ENCODE assay signal across 27 cellular contexts in genomic region chr5:119076080-119076479, GRCh38. TPM values are rescaled to one million over a fixed set of nuclear protein-coding genes. Genes with fewer than 3 reads are reported as not detected.
DNase-seq lines count a peak whose midpoint lies in the region; ATAC-seq and TF ChIP-seq lines count a peak whose summit lies in the region.
"Had no signal": no experiment of that assay in that cellular context is flagged by ENCODE, and none has a peak within 500 bp of the region (broad histone marks: within the 10 kb centered on the region; RNA-seq: fewer than 3 reads in every experiment).

No MANE protein-coding gene starts in this region.

- H3K27me3 Mint-ChIP-seq in mesothelial cell of epicardium (ENCODE audit: low read depth) (no peaks in the 10 kb centered on the region), glutamatergic neuron (ENCODE audit: unreplicated experiment) (no peaks in the 10 kb centered on the region)
- H3K27me3 Mint-ChIP-seq: activated CD4-positive, alpha-beta memory T cell treated with anti-CD3 and anti-CD28 coated beads, Interleukin-2, amount 10 ng/mL, durations not matched to agents 7 days and 5 days; progenitor cell of endocrine pancreas had no signal

- H3K4me3 ChIP-seq in DND-41 (ENCODE audit: low read depth in 1 of 2, low read length in 2 of 2) (no peak overlapping the region), HEK293 (ENCODE audit: low read depth, low read length) (no peak overlapping the region)
- H3K4me3 ChIP-seq: BLaER1 treated with 17β-estradiol and CSF1 and Interleukin-3, amounts not matched to agents 10 nM and 100 nM; lower lobe of right lung; right lobe of liver; suprapubic skin; upper lobe of right lung had no signal

- H3K9ac ChIP-seq in DND-41 (ENCODE audit: low read depth, low read length) = no peak overlapping the region
- H3K9ac ChIP-seq: BLaER1 treated with 17β-estradiol and CSF1 and Interleukin-3, amounts not matched to agents 10 nM and 100 nM had no signal

- TF ChIP-seq CTCF in DND-41 (IDR thresholded peaks at IDR 0.05; ENCODE audit: borderline replicate concordance, extremely low read depth, low read length, poor library complexity, severe bottlenecking) (no peak), HEK293 (tag by site-specific recombination; IDR thresholded peaks at IDR 0.05) (no peak), VCaP (conservative IDR thresholded peaks at IDR 0.05) (no peak), mesothelial cell of epicardium (IDR thresholded peaks at IDR 0.05; ENCODE audit: unreplicated experiment) (no peak), glutamatergic neuron (IDR thresholded peaks at IDR 0.05; ENCODE audit: partially characterized antibody, unreplicated experiment) (no peak)

- H3K4me1 Mint-ChIP-seq in mesothelial cell of epicardium = peaks cover 60% of the 10 kb centered on the region
- H3K4me1 Mint-ChIP-seq in glutamatergic neuron (ENCODE audit: low read depth, unreplicated experiment) = peaks cover 8% of the 10 kb centered on the region

- no peak overlapping the region for H3K4me3 Mint-ChIP-seq in mesothelial cell of epicardium
- no peak overlapping the region for H3K4me3 Mint-ChIP-seq in glutamatergic neuron (ENCODE audit: unreplicated experiment)
- H3K4me3 Mint-ChIP-seq: activated CD4-positive, alpha-beta memory T cell treated with anti-CD3 and anti-CD28 coated beads, Interleukin-2, amount 10 ng/mL, durations not matched to agents 7 days and 5 days had no signal

- CTCF ChIA-PET in HEK293 (lab: Yijun Ruan, JAX) = interaction anchor here (0.7 kb wide), 1 partner anchor 215 kb away, joined by 3 read pairs; no protein-coding TSS in a partner anchor

- H3K27me3 ChIP-seq in DND-41 (ENCODE audit: insufficient read depth, low read length, poor library complexity) = no peaks in the 10 kb centered on the region
- H3K27me3 ChIP-seq: BLaER1 treated with 17β-estradiol and CSF1 and Interleukin-3, amounts not matched to agents 10 nM and 100 nM; neutrophil; right lobe of liver; suprapubic skin; upper lobe of right lung had no signal

- H3K27ac ChIP-seq in DND-41 (ENCODE audit: low read length) = no peak overlapping the region; the same call in 1 of the 2 replicates
- H3K27ac ChIP-seq in HEK293 (ENCODE audit: extremely low read depth, low read depth, low read length) = no peak overlapping the region
- peak overlapping the region; percentile 95 for H3K27ac ChIP-seq in VCaP
- H3K27ac ChIP-seq: BLaER1 treated with 17β-estradiol and CSF1 and Interleukin-3, amounts not matched to agents 10 nM and 100 nM; HL-60; lower lobe of right lung; neutrophil; right lobe of liver; suprapubic skin; upper lobe of right lung had no signal

- POLR2A ChIA-PET in HEK293 (lab: Yijun Ruan, JAX) = no interaction called here

- DNase-seq in DND-41 (no peak), mesothelial cell of epicardium (ENCODE audit: low spot score in 2 of 2, unreplicated experiment in 2 of 2) (no peak), glutamatergic neuron (no peak), GDM1 (lab: John Stamatoyannopoulos, UW) (no peak)
- no peak for DNase-seq in activated CD4-positive, alpha-beta T cell treated with anti-CD3 and anti-CD28 coated beads for 48 hours
- DNase-seq: activated CD4-positive, alpha-beta memory T cell treated with anti-CD3 and anti-CD28 coated beads, Interleukin-2, amount 10 ng/mL, durations not matched to agents 7 days and 5 days; activated gamma-delta T cell; amygdala; COR-L47; effector CD4-positive, alpha-beta T cell; erythroblast; lower lobe of right lung; NCI-H1105; NCI-H187 treated with DMSO at 0.1 percent for 48 hours; NCI-H526; right lobe of liver; stimulated activated CD4-positive, alpha-beta T cell treated with anti-CD3 and anti-CD28 coated beads, Interleukin-2, amount 100 ng/mL, for 48 hours; upper lobe of right lung had no signal

- peak overlapping the region; percentile 77 for H3K27ac Mint-ChIP-seq in mesothelial cell of epicardium
- no peak overlapping the region for H3K27ac Mint-ChIP-seq in glutamatergic neuron (ENCODE audit: unreplicated experiment)
- H3K27ac Mint-ChIP-seq: activated CD4-positive, alpha-beta memory T cell treated with anti-CD3 and anti-CD28 coated beads, Interleukin-2, amount 10 ng/mL, durations not matched to agents 7 days and 5 days; progenitor cell of endocrine pancreas had no signal

- H3K36me3 ChIP-seq in DND-41 (ENCODE audit: insufficient read depth, low read length) (no peaks in the 10 kb centered on the region; the same call in 1 of the 2 replicates), HEK293 (ENCODE audit: control insufficient read depth in 2 of 2, insufficient read depth in 1 of 2, low read length in 2 of 2) (no peaks in the 10 kb centered on the region)
- H3K36me3 ChIP-seq: lower lobe of right lung, neutrophil, right lobe of liver, suprapubic skin, upper lobe of right lung had no signal

- H3K9me3 ChIP-seq in DND-41 (ENCODE audit: insufficient read depth, low read length, severe bottlenecking) (no peaks in the 10 kb centered on the region), HEK293 (ENCODE audit: control insufficient read depth, insufficient read depth, low read depth, low read length) (no peaks in the 10 kb centered on the region)
- H3K9me3 ChIP-seq: BLaER1 treated with 17β-estradiol and CSF1 and Interleukin-3, amounts not matched to agents 10 nM and 100 nM; lower lobe of right lung; neutrophil; right lobe of liver; suprapubic skin; upper lobe of right lung had no signal

- peaks cover 100% of the 10 kb centered on the region for H3K79me2 ChIP-seq in DND-41 (ENCODE audit: insufficient read depth, low read length)

- ATAC-seq in DND-41 (ENCODE audit: insufficient read depth, low read depth) = no peak
- ATAC-seq: activated CD4-positive, CD25-positive, alpha-beta regulatory T cell treated with anti-CD3 and anti-CD28 coated beads, Interleukin-2, amount 50 U/mL, for 24 hours; HepG2; lower lobe of right lung; right lobe of liver; upper lobe of right lung had no signal

- H3K36me3 Mint-ChIP-seq in mesothelial cell of epicardium (no peaks in the 10 kb centered on the region), glutamatergic neuron (ENCODE audit: unreplicated experiment) (no peaks in the 10 kb centered on the region)

- no peak overlapping the region for H2AFZ ChIP-seq in DND-41 (ENCODE audit: low read depth, low read length)

- 0 out of 2 replicates have a peak overlapping the region, but pooled peaks have one; percentile 29 for H3K4me2 ChIP-seq in DND-41 (ENCODE audit: insufficient read depth, low read length)

- H3K9me3 Mint-ChIP-seq in mesothelial cell of epicardium (no peaks in the 10 kb centered on the region), glutamatergic neuron (ENCODE audit: unreplicated experiment) (no peaks in the 10 kb centered on the region)
- H3K9me3 Mint-ChIP-seq: activated CD4-positive, alpha-beta memory T cell treated with anti-CD3 and anti-CD28 coated beads, Interleukin-2, amount 10 ng/mL, durations not matched to agents 7 days and 5 days had no signal

- H3K4me1 ChIP-seq in DND-41 (ENCODE audit: insufficient read depth, low read length) = peaks cover 53% of the 10 kb centered on the region
- H3K4me1 ChIP-seq in HEK293 (ENCODE audit: control insufficient read depth, insufficient read depth, low read length) = peaks cover 26% of the 10 kb centered on the region

- H4K20me1 ChIP-seq in DND-41 (ENCODE audit: insufficient read depth, low read length) = no peaks in the 10 kb centered on the region; the same call in 1 of the 2 replicates

TF ChIP-seq in HEK293, 187 proteins besides CTCF, POLR2A, EP300 and RAD21:
- peak; percentile 46 for TF ChIP-seq PRDM1 (tag by site-specific recombination; IDR thresholded peaks at IDR 0.05)
- peak; percentile 79 for TF ChIP-seq SP7 (tag by site-specific recombination; IDR thresholded peaks at IDR 0.05)
- TF ChIP-seq PRDM6 (tag by site-specific recombination; IDR thresholded peaks at IDR 0.05) = peak; percentile 58
- TF ChIP-seq WT1 (tag by site-specific recombination; IDR thresholded peaks at IDR 0.05) = peak; percentile 37; the same call in 1 of the 2 replicates
- TF ChIP-seq ZNF18 (tag by site-specific recombination; IDR thresholded peaks at IDR 0.05) = no peak

RNA-seq across cellular contexts. Expression of gene DMXL1, which starts 5.2 kb away (rescaled TPM):
- total RNA-seq in mesothelial cell of epicardium (68.6 to 75.2 TPM (median 74.9 TPM) in 3 replicates), glutamatergic neuron (ENCODE audit: unreplicated experiment) (24.2 TPM)
